Comparison of ENCODE assay signal across 6 cellular contexts in genomic region chr3:15979900-15980299, GRCh38.
"Had no signal": no experiment of that assay in that cellular context is flagged by ENCODE, and none has a peak within 500 bp of the region (broad histone marks: within the 10 kb centered on the region; RNA-seq: fewer than 3 reads in every experiment).

No MANE protein-coding gene starts in this region.

- H3K36me3 Mint-ChIP-seq: IgD-negative memory B cell had no signal

- DNase-seq: H9, HCEC 1CT, KG1 had no signal

- H3K4me2 ChIP-seq: GM23338 had no signal

- H3K9me3 Mint-ChIP-seq: GM23338, H9 had no signal

- H3K4me3 ChIP-seq: GM23338, K562 had no signal

- ATAC-seq: GM23338, K562 had no signal

- H2AFZ ChIP-seq: GM23338 had no signal

- H3K4me1 Mint-ChIP-seq: IgD-negative memory B cell had no signal

- H3K27ac Mint-ChIP-seq: GM23338, H9, IgD-negative memory B cell had no signal

- H3K4me3 Mint-ChIP-seq: GM23338, H9, IgD-negative memory B cell had no signal
